In the genomic region with DNA sequence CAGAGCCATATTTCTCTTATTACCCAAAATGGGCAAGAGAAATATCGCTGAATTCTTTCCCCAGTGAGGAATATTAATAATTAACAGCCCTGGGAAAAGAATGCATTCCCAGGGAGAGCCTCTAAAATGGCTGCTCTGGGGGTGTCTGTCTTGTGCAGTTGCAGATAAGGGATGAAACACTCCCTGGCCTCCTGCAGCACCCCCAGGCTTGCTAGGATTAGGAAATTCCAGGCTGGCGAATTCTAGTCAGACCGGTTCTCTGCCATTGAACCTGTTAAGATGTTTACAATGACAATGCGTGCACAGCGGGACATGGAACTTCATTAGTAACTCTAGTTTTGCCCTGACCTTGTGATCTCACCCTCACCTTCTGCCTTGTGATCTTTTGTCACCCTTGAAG, we compare ENCODE assay signal across 16 cellular contexts.
"Had no signal": no experiment of that assay in that cellular context is flagged by ENCODE, and none has a peak within 500 bp of the region (broad histone marks: within the 10 kb centered on the region; RNA-seq: fewer than 3 reads in every experiment).

No MANE protein-coding gene starts in this region.

- H3K9me3 ChIP-seq: gastrocnemius medialis, heart left ventricle, ovary, thoracic aorta had no signal

- H3K36me3 ChIP-seq: brain microvascular endothelial cell, left lung, ovary, thoracic aorta had no signal

- H3K4me1 ChIP-seq: gastrocnemius medialis, heart left ventricle, left lung had no signal

- DNase-seq: activated CD4-positive, alpha-beta T cell treated with anti-CD3 and anti-CD28 coated beads, Interleukin-2, amount 10 ng/mL, durations not matched to agents 7 days and 5 days; activated naive CD4-positive, alpha-beta T cell treated with Interleukin-2 at 50 U/mL for 16 hours; anterior cingulate cortex; brain microvascular endothelial cell; cortex of kidney; effector CD4-positive, alpha-beta T cell; gastrocnemius medialis; heart left ventricle; kidney; left lung; mucosa of descending colon; naive thymus-derived CD4-positive, alpha-beta T cell; ovary; stimulated activated CD4-positive, alpha-beta T cell treated with anti-CD3 and anti-CD28 coated beads, Interleukin-12 subunit alpha, Interleukin-12 subunit beta, amount 100 ng/mL, for 4 hours; stimulated activated CD4-positive, alpha-beta T cell treated with anti-CD3 and anti-CD28 coated beads, Interleukin-2, amount 100 ng/mL, for 24 hours had no signal

- H3K27me3 ChIP-seq: brain microvascular endothelial cell, gastrocnemius medialis, heart left ventricle, left lung, ovary had no signal

- ATAC-seq: gastrocnemius medialis; heart left ventricle; left lung; mucosa of descending colon; naive thymus-derived CD4-positive, alpha-beta T cell had no signal

- H3K4me3 ChIP-seq: gastrocnemius medialis, heart left ventricle, left lung, mucosa of descending colon, ovary, thoracic aorta had no signal
